10 cellular contexts compared by ENCODE assay signal in the genomic region with DNA sequence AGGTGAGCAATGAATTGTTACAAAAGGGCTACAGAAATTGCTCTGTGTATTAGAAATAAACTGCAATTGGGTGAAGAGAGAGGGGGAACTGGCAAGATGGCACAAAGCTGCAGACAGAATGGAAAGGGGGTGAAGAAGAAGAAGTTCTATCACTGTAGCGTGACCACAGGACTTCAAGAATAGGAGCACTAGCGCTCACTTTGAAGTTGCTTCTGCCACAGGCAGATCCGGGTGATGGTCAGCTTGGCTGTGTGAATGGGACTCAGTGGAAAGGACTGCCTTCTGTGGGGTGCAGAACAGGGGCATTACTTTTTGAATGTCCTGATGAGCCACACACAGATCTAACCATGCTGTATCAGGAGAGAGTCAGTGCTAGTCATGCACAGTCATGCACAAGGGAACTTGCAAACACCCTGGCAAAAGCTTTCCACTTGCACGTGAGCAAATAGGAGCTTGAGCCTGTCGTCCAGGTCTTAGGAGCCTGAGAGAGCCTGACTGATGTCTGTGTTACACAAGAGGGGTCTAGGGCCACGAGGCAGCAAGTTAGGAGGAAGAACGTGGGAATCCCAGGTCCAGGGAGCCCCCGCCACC. TPM values are rescaled to one million over a fixed set of nuclear protein-coding genes. Genes with fewer than 3 reads are reported as not detected.
DNase-seq lines count a peak whose midpoint lies in the region; ATAC-seq and TF ChIP-seq lines count a peak whose summit lies in the region.
"Had no signal": no experiment of that assay in that cellular context is flagged by ENCODE, and none has a peak within 500 bp of the region (broad histone marks: within the 10 kb centered on the region; RNA-seq: fewer than 3 reads in every experiment).

No MANE protein-coding gene starts in this region.

- WGBS in sigmoid colon, 2 donors: 63 to 72% methylated on average over 8 of the region's 8 CpGs

- H3K4me3 ChIP-seq in left lung (no peak overlapping the region), sigmoid colon (no peak overlapping the region)

- H3K27ac ChIP-seq in VCaP (no peak overlapping the region; the same call in 1 of the 2 replicates), left lung (no peak overlapping the region), sigmoid colon (no peak overlapping the region)

- TF ChIP-seq CTCF in CD14-positive monocyte (IDR thresholded peaks at IDR 0.05): peak; percentile 83
- TF ChIP-seq CTCF in VCaP (conservative IDR thresholded peaks at IDR 0.05): peak; percentile 58
- TF ChIP-seq CTCF in left lung (IDR thresholded peaks at IDR 0.05): no peak
- no peak for TF ChIP-seq CTCF in sigmoid colon (IDR thresholded peaks at IDR 0.05)

- peaks cover 31% of the 10 kb centered on the region for H3K4me1 Mint-ChIP-seq in CD14-positive monocyte
- H3K4me1 Mint-ChIP-seq: nephron had no signal

- intact Hi-C loops in CD14-positive monocyte (cut with micrococcal nuclease) (no loop called here), left lung (cut with DNase I) (no loop called here), sigmoid colon (cut with DNase I) (no loop called here)

- H3K4me1 ChIP-seq in left lung (peaks cover 0 to 4% of the 10 kb centered on the region in 2 donors), sigmoid colon (peaks cover 0 to 4% (median 0%) of the 10 kb centered on the region in 4 donors)

- no peaks in the 10 kb centered on the region for H3K36me3 ChIP-seq in left lung
- H3K36me3 ChIP-seq in sigmoid colon: no peaks in the 10 kb centered on the region

- H3K27me3 ChIP-seq in left lung (no peaks in the 10 kb centered on the region), sigmoid colon (no peaks in the 10 kb centered on the region)

- peaks cover 0 to 5% (median 2%) of the 10 kb centered on the region in 7 donors for H3K9me3 Mint-ChIP-seq in CD14-positive monocyte

- no peaks in the 10 kb centered on the region for H3K36me3 Mint-ChIP-seq in CD14-positive monocyte

- no peak overlapping the region for H3K4me3 Mint-ChIP-seq in CD14-positive monocyte

- H3K9me3 ChIP-seq in left lung (no peaks in the 10 kb centered on the region), sigmoid colon (no peaks in the 10 kb centered on the region)

- no peak for TF ChIP-seq EP300 in sigmoid colon (IDR thresholded peaks at IDR 0.05)

- DNase-seq in CD14-positive monocyte (ENCODE audit: low spot score) (no peak), left lung (no peak), DMS 273 treated with DMSO at 0.1 percent for 48 hours (lab: John Stamatoyannopoulos, UW) (no peak), sigmoid colon (no peak), A172 (ENCODE audit: low spot score) (no peak)
- DNase-seq: Right ventricle myocardium superior had no signal

- peaks cover 4 to 12% (median 6%) of the 10 kb centered on the region in 3 donors for H3K27me3 Mint-ChIP-seq in CD14-positive monocyte (ENCODE audit: low read depth in 3 of 3)

- peak overlapping the region in 1 of 7 donors; percentile 12 for H3K27ac Mint-ChIP-seq in CD14-positive monocyte
- H3K27ac Mint-ChIP-seq: nephron had no signal

- TF ChIP-seq POLR2A in sigmoid colon (IDR thresholded peaks at IDR 0.05): no peak

- peak; percentile 8 for ATAC-seq in HG03432 (IDR thresholded peaks at IDR 0.05; ENCODE audit: unreplicated experiment)
- peak; percentile 13 for ATAC-seq in left lung
- no peak for ATAC-seq in HG03378 (IDR thresholded peaks at IDR 0.05; ENCODE audit: unreplicated experiment)

RNA-seq across cellular contexts. Expression of a gene that starts 16.3 kb away (rescaled TPM):
- polyA plus RNA-seq in CD14-positive monocyte (not detected), sigmoid colon (not detected)
- total RNA-seq in left lung (not detected), sigmoid colon (not detected)
- total RNA-seq in A172 (2014; rRNA removed; shearing (Covaris generic)): not detected in 2 replicates
- total RNA-seq: Right ventricle myocardium superior had no signal

RNA-seq across cellular contexts. Expression of a gene that starts 29.7 kb away (rescaled TPM):
- 1 to 10 TPM; 5.8 to 9.3 TPM for polyA plus RNA-seq in CD14-positive monocyte
- total RNA-seq in left lung: 10 to 100 TPM; 35.3 to 39.9 TPM
- total RNA-seq in sigmoid colon: 10 to 100 TPM; 20.0 to 34.6 (median 29.3) TPM
- polyA plus RNA-seq in sigmoid colon: 10 to 100 TPM in 1 of 3 donors, 1 to 10 TPM in 2; 6.0 to 11.4 (median 8.1) TPM
- total RNA-seq in A172 (2014; rRNA removed; shearing (Covaris generic)): 31.6 and 32.5 TPM in 2 replicates

RNA-seq across cellular contexts. Expression of a gene that starts 36.5 kb away (rescaled TPM):
- polyA plus RNA-seq in CD14-positive monocyte (100 to 1,000 TPM; 125 to 129 TPM), sigmoid colon (100 to 1,000 TPM in 1 of 3 donors, 10 to 100 TPM in 2; 37.2 to 169 (median 70.5) TPM)
- total RNA-seq in left lung (10 to 100 TPM; 41.4 to 93.3 TPM), sigmoid colon (100 to 1,000 TPM in 1 of 4 donors, 10 to 100 TPM in 3; 15.3 to 124 (median 22.7) TPM)
- total RNA-seq in A172 (2014; rRNA removed; shearing (Covaris generic)): 4.0 and 9.1 TPM in 2 replicates

Comparison
In these comparisons a context has a peak if more than half of its experiments do, and no peak if none do; other contexts are left out.
1. CTCF ChIP-seq: peak in CD14-positive monocyte (single experiment) and VCaP (single experiment); none in left lung (0 of 2) and sigmoid colon (0 of 4).